ENCODE assay signal across 8 cellular contexts in genomic region chr6:32127717-32128592, GRCh38. TPM values are rescaled to one million over a fixed set of nuclear protein-coding genes. Genes with fewer than 3 reads are reported as not detected.
DNase-seq lines count a peak whose midpoint lies in the region; ATAC-seq and TF ChIP-seq lines count a peak whose summit lies in the region.

Gene ATF6B (minus strand): TSS chr6:32128246. CDS start chr6:32128207, 39 bp downstream.

- peaks cover 6% of the 10 kb centered on the region for H3K36me3 Mint-ChIP-seq in IgD-negative memory B cell

- H3K4me3 ChIP-seq in epithelial cell of esophagus (ENCODE audit: low read length) (peak within 1 kb of the TSS; percentile 100), mononuclear cell (ENCODE audit: low read length) (peak within 1 kb of the TSS; percentile 99)

- peaks cover 38% of the 10 kb centered on the region for H3K4me1 ChIP-seq in mononuclear cell (ENCODE audit: insufficient read depth, low read length)

- peak within 1 kb of the TSS; percentile 89 to 98 (median 92) for H3K27ac Mint-ChIP-seq in IgD-negative memory B cell

- H3K9me3 Mint-ChIP-seq in IgD-negative memory B cell = peaks cover 0 to 2% (median 0%) of the 10 kb centered on the region in 3 donors

- DNase-seq in DMS 273 treated with DMSO at 0.1 percent for 48 hours (lab: John Stamatoyannopoulos, UW) (peak; percentile 99), OCI-M2 (lab: John Stamatoyannopoulos, UW; ENCODE audit: unreplicated experiment) (peak; percentile 90), activated T-cell treated with anti-CD3 and anti-CD28 coated beads for 4 hours (peak; percentile 94), epithelial cell of esophagus (ENCODE audit: low read depth) (peak; percentile 100)
- peak; percentile 88 to 95 for DNase-seq in stimulated activated CD8-positive, alpha-beta memory T cell treated with anti-CD3 and anti-CD28 coated beads, Interleukin-4, amount 100 ng/mL, for 1 hour (ENCODE audit: low read depth in 2 of 2, low spot score in 1 of 2)

- TF ChIP-seq CTCF in epithelial cell of esophagus (IDR thresholded peaks at IDR 0.05; ENCODE audit: insufficient read depth, low read depth, low read length, missing control alignments) = no peak

- ATAC-seq in GM21529 (IDR thresholded peaks at IDR 0.05; ENCODE audit: unreplicated experiment) = peak; percentile 89

- no peaks in the 10 kb centered on the region for H3K27me3 ChIP-seq in mononuclear cell (ENCODE audit: insufficient read depth, low read length)

- H3K4me3 Mint-ChIP-seq in IgD-negative memory B cell = peak within 1 kb of the TSS; percentile 93 to 100 (median 100)

- peaks cover 3% of the 10 kb centered on the region for H3K27me3 Mint-ChIP-seq in IgD-negative memory B cell

- H3K9me3 ChIP-seq in mononuclear cell (ENCODE audit: low read depth, low read length) = no peaks in the 10 kb centered on the region

- H3K4me1 Mint-ChIP-seq in IgD-negative memory B cell = peaks cover 20 to 39% (median 24%) of the 10 kb centered on the region in 3 donors

RNA-seq across cellular contexts. Expression of gene ATF6B, which starts in this region (rescaled TPM):
- 25.5 TPM for polyA plus RNA-seq in IgD-negative memory B cell
- 32.0 TPM for total RNA-seq in mononuclear cell

Comparison
In these comparisons a context has a peak if more than half of its experiments do, and no peak if none do; other contexts are left out.
1. Peak in every context shown above with its lines: DNase-seq, ATAC-seq and H3K4me3 ChIP-seq.